Comparison of ENCODE assay signal across 8 cellular contexts in the genomic region with DNA sequence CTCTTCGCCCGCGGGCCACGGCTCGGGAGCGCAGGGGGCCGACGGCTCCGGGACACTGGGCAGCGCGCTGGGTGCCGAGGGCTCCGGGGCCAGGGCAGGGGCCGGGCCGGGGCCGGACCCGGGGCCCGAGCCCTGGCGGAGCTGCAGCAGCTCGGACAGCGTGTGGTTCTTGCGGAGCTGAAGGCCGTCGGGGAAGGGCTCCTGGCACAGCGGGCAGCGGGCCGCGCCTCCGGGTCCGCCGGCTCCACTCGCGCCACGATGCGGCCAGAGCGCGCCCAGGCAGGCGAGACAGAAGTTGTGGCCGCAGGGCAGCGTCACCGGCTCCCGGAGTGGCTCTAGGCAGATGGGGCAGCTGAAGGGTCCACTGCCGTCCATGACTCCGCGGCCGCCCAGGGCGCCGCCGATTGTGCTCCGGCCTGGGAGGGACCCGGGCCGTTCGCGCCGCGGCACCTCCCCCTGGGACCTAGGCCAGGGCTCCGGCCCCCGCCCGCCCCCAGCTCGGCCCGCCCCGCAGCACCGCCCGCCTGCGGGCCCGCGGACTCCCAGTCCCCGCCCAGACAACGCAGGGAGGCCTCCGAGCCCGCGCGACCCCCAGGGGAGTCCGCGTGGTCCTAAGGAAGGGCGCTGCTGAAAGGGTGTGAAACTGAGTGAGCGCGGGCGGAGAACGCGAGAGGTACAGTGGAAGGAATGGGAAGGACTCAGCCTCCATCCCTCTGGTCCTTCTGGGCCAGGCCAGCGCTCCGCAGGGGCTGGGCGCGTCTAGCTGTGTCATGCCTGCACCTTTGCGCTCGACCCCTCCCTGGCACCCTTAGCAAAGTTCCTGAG. TPM values are rescaled to one million over a fixed set of nuclear protein-coding genes. Genes with fewer than 3 reads are reported as not detected.
DNase-seq lines count a peak whose midpoint lies in the region; ATAC-seq and TF ChIP-seq lines count a peak whose summit lies in the region.

A gene with protein sequence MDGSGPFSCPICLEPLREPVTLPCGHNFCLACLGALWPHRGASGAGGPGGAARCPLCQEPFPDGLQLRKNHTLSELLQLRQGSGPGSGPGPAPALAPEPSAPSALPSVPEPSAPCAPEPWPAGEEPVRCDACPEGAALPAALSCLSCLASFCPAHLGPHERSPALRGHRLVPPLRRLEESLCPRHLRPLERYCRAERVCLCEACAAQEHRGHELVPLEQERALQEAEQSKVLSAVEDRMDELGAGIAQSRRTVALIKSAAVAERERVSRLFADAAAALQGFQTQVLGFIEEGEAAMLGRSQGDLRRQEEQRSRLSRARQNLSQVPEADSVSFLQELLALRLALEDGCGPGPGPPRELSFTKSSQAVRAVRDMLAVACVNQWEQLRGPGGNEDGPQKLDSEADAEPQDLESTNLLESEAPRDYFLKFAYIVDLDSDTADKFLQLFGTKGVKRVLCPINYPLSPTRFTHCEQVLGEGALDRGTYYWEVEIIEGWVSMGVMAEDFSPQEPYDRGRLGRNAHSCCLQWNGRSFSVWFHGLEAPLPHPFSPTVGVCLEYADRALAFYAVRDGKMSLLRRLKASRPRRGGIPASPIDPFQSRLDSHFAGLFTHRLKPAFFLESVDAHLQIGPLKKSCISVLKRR (minus strand): TSS at position 408 of the 825 bp plus-strand sequence. CDS start 33 bp downstream, at position 375.

- H3K4me3 Mint-ChIP-seq in activated naive CD8-positive, alpha-beta T cell treated with anti-CD3 and anti-CD28 coated beads, Interleukin-2, amount 10 ng/mL, durations not matched to agents 7 days and 5 days, result peak within 1 kb of the TSS; percentile 91
- peak within 1 kb of the TSS; percentile 86 for H3K4me3 Mint-ChIP-seq in osteocyte (ENCODE audit: unreplicated experiment)

- no peaks in the 10 kb centered on the region for H3K9me3 Mint-ChIP-seq in activated naive CD8-positive, alpha-beta T cell treated with anti-CD3 and anti-CD28 coated beads, Interleukin-2, amount 10 ng/mL, durations not matched to agents 7 days and 5 days
- no peaks in the 10 kb centered on the region for H3K9me3 Mint-ChIP-seq in osteocyte (ENCODE audit: unreplicated experiment)

- TF ChIP-seq CTCF in LNCaP clone FGC (IDR thresholded peaks at IDR 0.05; ENCODE audit: control insufficient read depth, extremely low read depth, insufficient read depth), result peak; percentile 11; the same call in 1 of the 2 replicates
- TF ChIP-seq CTCF in osteocyte (IDR thresholded peaks at IDR 0.05), result peak; percentile 27

- ATAC-seq in activated naive CD8-positive, alpha-beta T cell treated with anti-CD3 and anti-CD28 coated beads, Interleukin-2, amount 10 ng/mL, durations not matched to agents 7 days and 5 days (ENCODE audit: low read depth), result no peak

- peaks cover 25% of the 10 kb centered on the region for H3K4me1 Mint-ChIP-seq in activated naive CD8-positive, alpha-beta T cell treated with anti-CD3 and anti-CD28 coated beads, Interleukin-2, amount 10 ng/mL, durations not matched to agents 7 days and 5 days
- H3K4me1 Mint-ChIP-seq in osteocyte (ENCODE audit: unreplicated experiment), result peaks cover 52% of the 10 kb centered on the region

- intact Hi-C loops in T-helper 1 cell treated with Interleukin-12 subunit alpha and Interleukin-12 subunit beta and Interleukin-4 antibody, amounts not matched to agents 30 ng/mL and 1 ng/mL, for 36 hours (cut with micrococcal nuclease), result no loop called here
- intact Hi-C loops in cardiac septum (cut with DNase I), result no loop called here

- H3K36me3 Mint-ChIP-seq in activated naive CD8-positive, alpha-beta T cell treated with anti-CD3 and anti-CD28 coated beads, Interleukin-2, amount 10 ng/mL, durations not matched to agents 7 days and 5 days, result peaks cover 3% of the 10 kb centered on the region
- peaks cover 2% of the 10 kb centered on the region for H3K36me3 Mint-ChIP-seq in osteocyte (ENCODE audit: unreplicated experiment)

- peaks cover 12% of the 10 kb centered on the region for H3K27me3 Mint-ChIP-seq in activated naive CD8-positive, alpha-beta T cell treated with anti-CD3 and anti-CD28 coated beads, Interleukin-2, amount 10 ng/mL, durations not matched to agents 7 days and 5 days
- no peaks in the 10 kb centered on the region for H3K27me3 Mint-ChIP-seq in osteocyte (ENCODE audit: unreplicated experiment)

- POLR2A ChIA-PET in activated naive CD8-positive, alpha-beta T cell treated with anti-CD3 and anti-CD28 coated beads, Interleukin-2, amount 10 ng/mL, durations not matched to agents 7 days and 5 days (lab: Charles Lee), result interaction anchor here (0.7 to 5.5 kb wide), 11 partner anchors 11 to 1261 kb away, joined by 3 to 68 read pairs (median 9); a partner anchor contains a TSS

- H3K4me3 ChIP-seq in LNCaP clone FGC (ENCODE audit: low read depth, low read length), result peak within 1 kb of the TSS; percentile 58

- DNase-seq in T-helper 1 cell (no peak), LNCaP clone FGC (ENCODE audit: low read depth) (no peak), cardiac septum (ENCODE audit: low spot score) (no peak), osteocyte (ENCODE audit: extremely low spot score, unreplicated experiment) (no peak), NCI-H524 treated with DMSO at 0.1 percent for 48 hours (lab: John Stamatoyannopoulos, UW) (no peak)
- peak; percentile 65 for DNase-seq in activated naive CD8-positive, alpha-beta T cell treated with anti-CD3 and anti-CD28 coated beads, Interleukin-2, amount 10 ng/mL, durations not matched to agents 7 days and 5 days
- no peak for DNase-seq in stimulated activated CD4-positive, alpha-beta T cell treated with anti-CD3 and anti-CD28 coated beads, Interleukin-4, amount 100 ng/mL, for 1 hour

- H3K27ac Mint-ChIP-seq in activated naive CD8-positive, alpha-beta T cell treated with anti-CD3 and anti-CD28 coated beads, Interleukin-2, amount 10 ng/mL, durations not matched to agents 7 days and 5 days, result peak within 1 kb of the TSS; percentile 93
- H3K27ac Mint-ChIP-seq in osteocyte (ENCODE audit: unreplicated experiment), result peak within 1 kb of the TSS; percentile 99

RNA-seq across cellular contexts. Expression of the gene that starts here (rescaled TPM):
- 26.4 and 26.5 TPM in 2 replicates for total RNA-seq in T-helper 1 cell treated with Interleukin-12 subunit alpha and Interleukin-12 subunit beta and Interleukin-4 antibody, amounts not matched to agents 30 ng/mL and 1 ng/mL, for 36 hours
- total RNA-seq in activated naive CD8-positive, alpha-beta T cell treated with anti-CD3 and anti-CD28 coated beads, Interleukin-2, amount 10 ng/mL, durations not matched to agents 7 days and 5 days, result 10 to 100 TPM; 23.2 to 27.9 TPM
- 39.5 TPM for total RNA-seq in cardiac septum
- total RNA-seq in osteocyte, result 33.3 and 40.2 TPM in 2 replicates
